Comparison of ENCODE assay signal across 20 cellular contexts in the genomic region with DNA sequence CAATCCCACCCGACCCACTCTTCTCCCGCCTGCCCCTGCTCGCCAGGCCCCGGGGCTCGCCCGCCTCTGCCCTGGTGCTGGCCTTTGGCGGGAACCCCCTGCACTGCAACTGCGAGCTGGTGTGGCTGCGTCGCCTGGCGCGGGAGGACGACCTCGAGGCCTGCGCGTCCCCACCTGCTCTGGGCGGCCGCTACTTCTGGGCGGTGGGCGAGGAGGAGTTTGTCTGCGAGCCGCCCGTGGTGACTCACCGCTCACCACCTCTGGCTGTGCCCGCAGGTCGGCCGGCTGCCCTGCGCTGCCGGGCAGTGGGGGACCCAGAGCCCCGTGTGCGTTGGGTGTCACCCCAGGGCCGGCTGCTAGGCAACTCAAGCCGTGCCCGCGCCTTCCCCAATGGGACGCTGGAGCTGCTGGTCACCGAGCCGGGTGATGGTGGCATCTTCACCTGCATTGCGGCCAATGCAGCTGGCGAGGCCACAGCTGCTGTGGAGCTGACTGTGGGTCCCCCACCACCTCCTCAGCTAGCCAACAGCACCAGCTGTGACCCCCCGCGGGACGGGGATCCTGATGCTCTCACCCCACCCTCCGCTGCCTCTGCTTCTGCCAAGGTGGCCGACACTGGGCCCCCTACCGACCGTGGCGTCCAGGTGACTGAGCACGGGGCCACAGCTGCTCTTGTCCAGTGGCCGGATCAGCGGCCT. TPM values are rescaled to one million over a fixed set of nuclear protein-coding genes. Genes with fewer than 3 reads are reported as not detected.
"Had no signal": no experiment of that assay in that cellular context is flagged by ENCODE, and none has a peak within 500 bp of the region (broad histone marks: within the 10 kb centered on the region; RNA-seq: fewer than 3 reads in every experiment).

No MANE protein-coding gene starts in this region.

- H3K36me3 ChIP-seq: uterus had no signal

- H3K4me3 ChIP-seq: esophagus squamous epithelium, gastroesophageal sphincter, left ventricle myocardium inferior, lower lobe of right lung, spleen, tibial artery, upper lobe of left lung, uterus had no signal

- H3K27me3 ChIP-seq: esophagus squamous epithelium, gastroesophageal sphincter, tibial artery, upper lobe of left lung, uterus had no signal

- H3K9me3 ChIP-seq: esophagus squamous epithelium, gastroesophageal sphincter, left ventricle myocardium inferior, lower lobe of right lung, spleen, tibial artery, upper lobe of left lung, uterus had no signal

- DNase-seq: dermis blood vessel endothelial cell; esophagus squamous epithelium; foreskin fibroblast; glutamatergic neuron; immature natural killer cell; left cardiac atrium; left ventricle myocardium inferior; lower lobe of right lung; spleen; stimulated activated CD4-positive, alpha-beta T cell treated with anti-CD3 and anti-CD28 coated beads, Interleukin-15, amount 100 ng/mL, for 24 hours; stimulated activated CD4-positive, alpha-beta T cell treated with anti-CD3 and anti-CD28 coated beads, Interleukin-1b, Interleukin-23, amount 100 ng/mL, for 48 hours; stimulated activated CD4-positive, alpha-beta T cell treated with anti-CD3 and anti-CD28 coated beads, Interleukin-4, amount 100 ng/mL, for 24 hours; tibial artery; uterus had no signal

- H3K27ac ChIP-seq: esophagus squamous epithelium, gastroesophageal sphincter, left ventricle myocardium inferior, lower lobe of right lung, spleen, tibial artery, upper lobe of left lung, uterus had no signal

RNA-seq across cellular contexts. Expression of a gene that starts 32.1 kb away (rescaled TPM):
- total RNA-seq: dermis blood vessel endothelial cell, epithelial cell of proximal tubule, mesothelial cell of epicardium, pulmonary artery endothelial cell had no signal

RNA-seq across cellular contexts. Expression of a gene that starts 37.9 kb away (rescaled TPM):
- total RNA-seq: dermis blood vessel endothelial cell, epithelial cell of proximal tubule, pulmonary artery endothelial cell, temporal lobe had no signal
